In genomic region chr7:76394962-76395361, GRCh38 we compare ENCODE assay signal across 16 cellular contexts. TPM values are rescaled to one million over a fixed set of nuclear protein-coding genes. Genes with fewer than 3 reads are reported as not detected.
DNase-seq lines count a peak whose midpoint lies in the region; ATAC-seq and TF ChIP-seq lines count a peak whose summit lies in the region.
"Had no signal": no experiment of that assay in that cellular context is flagged by ENCODE, and none has a peak within 500 bp of the region (broad histone marks: within the 10 kb centered on the region; RNA-seq: fewer than 3 reads in every experiment).

No MANE protein-coding gene starts in this region.

- H3K4me1 Mint-ChIP-seq in T-helper 1 cell treated with Interleukin-12 subunit alpha and Interleukin-12 subunit beta and Interleukin-4 antibody, amounts not matched to agents 30 μg/mL and 1 μg/mL, for 36 hours (ENCODE audit: low read depth): peaks cover 17% of the 10 kb centered on the region
- peaks cover 29% of the 10 kb centered on the region for H3K4me1 Mint-ChIP-seq in activated naive CD8-positive, alpha-beta T cell treated with anti-CD3 and anti-CD28 coated beads, Interleukin-2, amount 50 U/mL, for 24 hours

- no peak overlapping the region for H3K9ac ChIP-seq in smooth muscle cell (ENCODE audit: low read depth)

- no peaks in the 10 kb centered on the region for H4K20me1 ChIP-seq in smooth muscle cell (ENCODE audit: low read depth)

- H3K4me2 ChIP-seq in smooth muscle cell: no peak overlapping the region
- H3K4me2 ChIP-seq: PC-9 had no signal

- 57% methylated on average over 9 of the region's 9 CpGs for WGBS in smooth muscle cell (ENCODE audit: low lambda C conversion rate)

- DNase-seq in T-helper 1 cell (no peak), NOMO-1 treated with dmso at 0.1 percent for 144 hours (lab: John Stamatoyannopoulos, UW; ENCODE audit: unreplicated experiment) (peak; percentile 34), fibroblast of mammary gland (ENCODE audit: low read depth) (peak; percentile 33), smooth muscle cell (lab: John Stamatoyannopoulos, UW; ENCODE audit: unreplicated experiment) (no peak), BE2C (no peak)
- no peak for DNase-seq in activated naive CD8-positive, alpha-beta T cell treated with anti-CD3 and anti-CD28 coated beads, Interleukin-2, amount 50 U/mL, for 24 hours
- DNase-seq: activated CD4-positive, alpha-beta T cell treated with anti-CD3 and anti-CD28 coated beads for 4 hours; heart left ventricle; NCI-H1048; NCI-H226; PC-9; stimulated activated CD4-positive, alpha-beta T cell treated with anti-CD3 and anti-CD28 coated beads, Interleukin-4, amount 100 ng/mL, for 1 hour had no signal

- no peaks in the 10 kb centered on the region for H3K36me3 ChIP-seq in smooth muscle cell (ENCODE audit: low read depth)
- H3K36me3 ChIP-seq in BE2C: no peaks in the 10 kb centered on the region
- H3K36me3 ChIP-seq: heart left ventricle, upper lobe of right lung had no signal

- no peak overlapping the region for H3K4me3 ChIP-seq in fibroblast of mammary gland (ENCODE audit: control insufficient read depth, low read depth, low read length)
- H3K4me3 ChIP-seq in smooth muscle cell: no peak overlapping the region
- H3K4me3 ChIP-seq in BE2C (ENCODE audit: low read depth, low read length): no peak overlapping the region
- H3K4me3 ChIP-seq: heart left ventricle, PC-9, upper lobe of right lung had no signal

- no peaks in the 10 kb centered on the region for H3K27me3 Mint-ChIP-seq in T-helper 1 cell treated with Interleukin-12 subunit alpha and Interleukin-12 subunit beta and Interleukin-4 antibody, amounts not matched to agents 30 μg/mL and 1 μg/mL, for 36 hours (ENCODE audit: low read depth)
- no peaks in the 10 kb centered on the region for H3K27me3 Mint-ChIP-seq in activated naive CD8-positive, alpha-beta T cell treated with anti-CD3 and anti-CD28 coated beads, Interleukin-2, amount 50 U/mL, for 24 hours

- ATAC-seq in activated naive CD8-positive, alpha-beta T cell treated with anti-CD3 and anti-CD28 coated beads, Interleukin-2, amount 50 U/mL, for 24 hours: no peak
- ATAC-seq in GM19463 (IDR thresholded peaks at IDR 0.05; ENCODE audit: unreplicated experiment): no peak
- ATAC-seq: heart left ventricle, upper lobe of right lung had no signal

- no peaks in the 10 kb centered on the region for H3K27me3 ChIP-seq in smooth muscle cell (ENCODE audit: low read depth)
- no peaks in the 10 kb centered on the region for H3K27me3 ChIP-seq in BE2C
- H3K27me3 ChIP-seq: heart left ventricle, upper lobe of right lung had no signal

- H3K4me1 ChIP-seq in smooth muscle cell (ENCODE audit: low read depth) (no peaks in the 10 kb centered on the region), BE2C (peaks cover 8% of the 10 kb centered on the region)

- H2AFZ ChIP-seq in smooth muscle cell (ENCODE audit: low read depth): peak overlapping the region; percentile 49
- H2AFZ ChIP-seq: PC-9 had no signal

- no peaks in the 10 kb centered on the region for H3K9me3 Mint-ChIP-seq in T-helper 1 cell treated with Interleukin-12 subunit alpha and Interleukin-12 subunit beta and Interleukin-4 antibody, amounts not matched to agents 30 μg/mL and 1 μg/mL, for 36 hours
- no peaks in the 10 kb centered on the region for H3K9me3 Mint-ChIP-seq in activated naive CD8-positive, alpha-beta T cell treated with anti-CD3 and anti-CD28 coated beads, Interleukin-2, amount 50 U/mL, for 24 hours

- no peak overlapping the region for H3K27ac ChIP-seq in smooth muscle cell (ENCODE audit: low read depth)
- H3K27ac ChIP-seq: epithelial cell of prostate, heart left ventricle, PC-9, upper lobe of right lung had no signal

- TF ChIP-seq CTCF in fibroblast of mammary gland (conservative IDR thresholded peaks at IDR 0.05; ENCODE audit: control insufficient read depth, insufficient read depth, low read depth, low read length) (no peak), smooth muscle cell (IDR thresholded peaks at IDR 0.05; ENCODE audit: borderline replicate concordance, insufficient read depth, poor library complexity, severe bottlenecking) (no peak), BE2C (IDR thresholded peaks at IDR 0.05; ENCODE audit: low read depth, low read length) (no peak)

- H3K9me3 ChIP-seq in smooth muscle cell (replicated peaks; ENCODE audit: low read depth): no peaks in the 10 kb centered on the region
- H3K9me3 ChIP-seq in BE2C: no peaks in the 10 kb centered on the region; the same call in 1 of the 2 replicates
- H3K9me3 ChIP-seq: heart left ventricle, upper lobe of right lung had no signal

- H3K79me2 ChIP-seq in smooth muscle cell (ENCODE audit: low read depth): no peaks in the 10 kb centered on the region

- H3F3A ChIP-seq in smooth muscle cell (ENCODE audit: low read depth): peaks cover 6% of the 10 kb centered on the region

- peak overlapping the region; percentile 45 for H3K4me3 Mint-ChIP-seq in T-helper 1 cell treated with Interleukin-12 subunit alpha and Interleukin-12 subunit beta and Interleukin-4 antibody, amounts not matched to agents 30 μg/mL and 1 μg/mL, for 36 hours
- no peak overlapping the region for H3K4me3 Mint-ChIP-seq in activated naive CD8-positive, alpha-beta T cell treated with anti-CD3 and anti-CD28 coated beads, Interleukin-2, amount 50 U/mL, for 24 hours

- peak overlapping the region; percentile 73 for H3K27ac Mint-ChIP-seq in T-helper 1 cell treated with Interleukin-12 subunit alpha and Interleukin-12 subunit beta and Interleukin-4 antibody, amounts not matched to agents 30 μg/mL and 1 μg/mL, for 36 hours
- no peak overlapping the region for H3K27ac Mint-ChIP-seq in activated naive CD8-positive, alpha-beta T cell treated with anti-CD3 and anti-CD28 coated beads, Interleukin-2, amount 50 U/mL, for 24 hours

- no peaks in the 10 kb centered on the region for H3K36me3 Mint-ChIP-seq in T-helper 1 cell treated with Interleukin-12 subunit alpha and Interleukin-12 subunit beta and Interleukin-4 antibody, amounts not matched to agents 30 μg/mL and 1 μg/mL, for 36 hours (ENCODE audit: low read depth)
- no peaks in the 10 kb centered on the region for H3K36me3 Mint-ChIP-seq in activated naive CD8-positive, alpha-beta T cell treated with anti-CD3 and anti-CD28 coated beads, Interleukin-2, amount 50 U/mL, for 24 hours (ENCODE audit: low read depth)

RNA-seq across cellular contexts. Expression of gene SSC4D, which starts 14.5 kb away (rescaled TPM):
- total RNA-seq in smooth muscle cell: 2.3 and 3.7 TPM in 2 replicates
- 2.2 and 7.1 TPM in 2 replicates for polyA plus RNA-seq in smooth muscle cell
- polyA plus RNA-seq in BE2C (2012; ENCODE audit: insufficient read depth, insufficient read length, low read depth): 3.5 TPM

RNA-seq across cellular contexts. Expression of gene ZP3, which starts 29.8 kb away (rescaled TPM):
- total RNA-seq in smooth muscle cell: 1.3 TPM in 1 of 2 replicates, not detected in the other
- 1.6 TPM in 1 of 2 replicates, not detected in the other for polyA plus RNA-seq in smooth muscle cell
- polyA plus RNA-seq in BE2C (2012; ENCODE audit: insufficient read depth, insufficient read length, low read depth): 15.2 TPM

RNA-seq across cellular contexts. Expression of gene YWHAG, which starts 36.2 kb away (rescaled TPM):
- 132 and 142 TPM in 2 replicates for total RNA-seq in smooth muscle cell
- 17.6 and 21.1 TPM in 2 replicates for polyA plus RNA-seq in smooth muscle cell
- 288 TPM for polyA plus RNA-seq in BE2C (2012; ENCODE audit: insufficient read depth, insufficient read length, low read depth)

Comparison
In these comparisons a context has a peak if more than half of its experiments do, and no peak if none do; other contexts are left out.
1. DNase-seq: peak in NOMO-1 treated with dmso at 0.1 percent for 144 hours (single experiment) and fibroblast of mammary gland (single experiment); none in T-helper 1 cell (0 of 5), smooth muscle cell (single experiment), activated naive CD8-positive, alpha-beta T cell treated with anti-CD3 and anti-CD28 coated beads, Interleukin-2, amount 50 U/mL, for 24 hours (single experiment) and BE2C (single experiment).